8 cellular contexts compared by ENCODE assay signal in genomic region chr7:39565538-39565937, GRCh38. TPM values are rescaled to one million over a fixed set of nuclear protein-coding genes. Genes with fewer than 3 reads are reported as not detected.
DNase-seq lines count a peak whose midpoint lies in the region; ATAC-seq, FAIRE-seq and TF ChIP-seq lines count a peak whose summit lies in the region.

No MANE protein-coding gene starts in this region.

- H3K4me1 ChIP-seq in OCI-LY7 (ENCODE audit: insufficient read depth, low read length, poor library complexity, severe bottlenecking) = peaks cover 14% of the 10 kb centered on the region
- H3K4me1 ChIP-seq in pancreas = peaks cover 0 to 13% (median 9%) of the 10 kb centered on the region in 3 donors

- H3K4me2 ChIP-seq in OCI-LY7 (ENCODE audit: low read length) = peak overlapping the region; percentile 99

- FAIRE-seq in pancreas (lab: Jason Lieb, UNC) = no peak

- peak overlapping the region; percentile 100 for H2AFZ ChIP-seq in OCI-LY7 (ENCODE audit: low read length)

- H3K9me2 ChIP-seq in OCI-LY7 (ENCODE audit: insufficient read depth, low read length) = no peaks in the 10 kb centered on the region

- H3K36me3 ChIP-seq in OCI-LY7 (ENCODE audit: insufficient read depth, low read length) (peaks cover 10% of the 10 kb centered on the region), pancreas (no peaks in the 10 kb centered on the region)

- in situ Hi-C loops in GM13977 (cut with MboI; ENCODE audit: low pct_unique_long_range_greater_than_20kb, low sequenced_read_pairs, unreplicated experiment) = no loop called here

- intact Hi-C loops in OCI-LY7 (cut with micrococcal nuclease; ENCODE audit: unreplicated experiment) (no loop called here), pancreas (cut with DNase I) (no loop called here)

- H3K27ac ChIP-seq in OCI-LY7 (ENCODE audit: low read depth, low read length, poor library complexity, severe bottlenecking) = no peak overlapping the region
- peak overlapping the region in 3 of 4 donors; percentile 44 to 76 (median 70) for H3K27ac ChIP-seq in pancreas

- no peaks in the 10 kb centered on the region for H3K27me3 ChIP-seq in pancreas

- peaks cover 25% of the 10 kb centered on the region for H3K79me2 ChIP-seq in OCI-LY7 (ENCODE audit: insufficient read depth, low read depth, low read length)

- DNase-seq in GM12864 (ENCODE audit: low read depth) = no peak
- no peak for DNase-seq in OCI-LY7 (ENCODE audit: low spot score)
- no peak for DNase-seq in epithelial cell of proximal tubule (ENCODE audit: low read depth)
- no peak for DNase-seq in pancreas
- no peak for DNase-seq in stimulated activated CD4-positive, alpha-beta T cell treated with anti-CD3 and anti-CD28 coated beads, Interleukin-4, amount 100 ng/mL, for 24 hours
- no peak for DNase-seq in GM13977 (ENCODE audit: low spot score)
- no peak for DNase-seq in NCI-H524 (lab: John Stamatoyannopoulos, UW)

- 22 to 31% methylated on average over 4 of the region's 4 CpGs for WGBS in pancreas, 2 donors

- BruUV-seq in OCI-LY7 (replicated peaks; lab: Mats Ljungman, UMichigan) = TSS peak; percentile 94

- no peaks in the 10 kb centered on the region for H3K9me3 ChIP-seq in OCI-LY7 (ENCODE audit: low read length)
- no peaks in the 10 kb centered on the region for H3K9me3 ChIP-seq in pancreas

- peaks cover 14% of the 10 kb centered on the region; the same call in 1 of the 2 replicates for H4K20me1 ChIP-seq in OCI-LY7 (ENCODE audit: insufficient read depth, low read length)

- H3K4me3 ChIP-seq in GM12864 (ENCODE audit: low read depth, low read length) = peak overlapping the region; percentile 57
- peak overlapping the region; percentile 88 for H3K4me3 ChIP-seq in OCI-LY7 (ENCODE audit: low read depth, low read length, poor library complexity, severe bottlenecking)
- peak overlapping the region; percentile 85 for H3K4me3 ChIP-seq in epithelial cell of proximal tubule (ENCODE audit: low read depth, low read length)
- H3K4me3 ChIP-seq in pancreas = peak overlapping the region; percentile 54 to 71 (median 59)

- TF ChIP-seq CTCF in GM12864 (IDR thresholded peaks at IDR 0.05; ENCODE audit: low read depth, low read length, missing control alignments) (no peak), OCI-LY7 (conservative IDR thresholded peaks at IDR 0.05; ENCODE audit: low read length) (no peak), epithelial cell of proximal tubule (conservative IDR thresholded peaks at IDR 0.05; ENCODE audit: low read depth, low read length) (no peak), pancreas (IDR thresholded peaks at IDR 0.05) (no peak), GM13977 (IDR thresholded peaks at IDR 0.05; ENCODE audit: extremely low read depth, insufficient read depth, missing control alignments) (no peak)

- peak in 3 of 4 donors; percentile 26 to 54 (median 40) for ATAC-seq in pancreas
- no peak for ATAC-seq in GM21723 (IDR thresholded peaks at IDR 0.05; ENCODE audit: unreplicated experiment)

- CTCF ChIA-PET in OCI-LY7 (lab: Charles Lee; ENCODE audit: unreplicated experiment) = no interaction called here

- POLR2A ChIA-PET in OCI-LY7 (lab: Charles Lee) = no interaction called here

RNA-seq across cellular contexts. Expression of gene YAE1, which starts 0.7 kb away (rescaled TPM):
- total RNA-seq in OCI-LY7 (2014; rRNA removed; shearing (Covaris generic)) = 25.5 and 37.5 TPM in 2 replicates
- total RNA-seq in OCI-LY7 (2022) = 17.3 and 19.1 TPM in 2 replicates
- total RNA-seq in epithelial cell of proximal tubule = 20.5 and 20.9 TPM in 2 replicates
- total RNA-seq in pancreas = 10 to 100 TPM in 1 of 6 donors, 1 to 10 TPM in 5; 6.4 to 10.9 (median 7.8) TPM
- 10 to 100 TPM; 14.7 to 17.6 TPM for polyA plus RNA-seq in pancreas

RNA-seq across cellular contexts. Expression of gene RALA, which starts 57.8 kb away (rescaled TPM):
- 5.7 and 6.4 TPM in 2 replicates for total RNA-seq in OCI-LY7 (2014; rRNA removed; shearing (Covaris generic))
- total RNA-seq in OCI-LY7 (2022) = 31.0 TPM in 2 replicates
- total RNA-seq in epithelial cell of proximal tubule = 23.8 and 24.2 TPM in 2 replicates
- 10 to 100 TPM in 2 of 6 donors, 1 to 10 TPM in 4; 7.0 to 19.1 (median 8.8) TPM for total RNA-seq in pancreas
- polyA plus RNA-seq in pancreas = 10 to 100 TPM in 1 of 2 donors, 1 to 10 TPM in 1; 7.9 to 12.1 TPM
